Comparison of ENCODE assay signal across 8 cellular contexts in genomic region chr12:54214553-54215374, GRCh38. TPM values are rescaled to one million over a fixed set of nuclear protein-coding genes. Genes with fewer than 3 reads are reported as not detected.
DNase-seq lines count a peak whose midpoint lies in the region; ATAC-seq, FAIRE-seq and TF ChIP-seq lines count a peak whose summit lies in the region.

No MANE protein-coding gene starts in this region.

- H2AFZ ChIP-seq in HepG2 (ENCODE audit: low read length): no peak overlapping the region

- no peak overlapping the region for H3K27ac ChIP-seq in CD8-positive, alpha-beta T cell (ENCODE audit: low read depth, low read length)
- H3K27ac ChIP-seq in HepG2 (ENCODE audit: extremely low read length, insufficient read depth, low read length): no peak overlapping the region

- no peak for TF ChIP-seq POLR2A in HepG2 (IDR thresholded peaks at IDR 0.05; ENCODE audit: insufficient read depth in 1 of 2, low read depth in 2 of 2, low read length in 2 of 2)

- peak; percentile 85 for TF ChIP-seq RAD21 in HepG2 (CRISPR knock-in tag; IDR thresholded peaks at IDR 0.05)

- ATAC-seq in CD8-positive, alpha-beta T cell: peak; percentile 86
- ATAC-seq in GM19455 (IDR thresholded peaks at IDR 0.05; ENCODE audit: unreplicated experiment) (peak; percentile 74), HG03558 (IDR thresholded peaks at IDR 0.05; ENCODE audit: extremely low read depth, unreplicated experiment) (peak; percentile 60), HepG2 (peak; percentile 92)

- H3K4me3 ChIP-seq in CD8-positive, alpha-beta T cell (ENCODE audit: low read depth, low read length): peak overlapping the region; percentile 47
- H3K4me3 ChIP-seq in choroid plexus epithelial cell (ENCODE audit: low read depth, low read length) (peak overlapping the region; percentile 37), HepG2 (replicated peaks in 1 of 3; ENCODE audit: insufficient read depth in 1 of 3, low read depth in 2 of 3, low read length in 3 of 3) (peak overlapping the region in 2 of 3 experiments; percentile 30 to 61; a peak in 1 of 6 replicates)

- TF ChIP-seq CTCF in CD8-positive, alpha-beta T cell (IDR thresholded peaks at IDR 0.05): peak; percentile 99
- TF ChIP-seq CTCF in choroid plexus epithelial cell (conservative IDR thresholded peaks at IDR 0.05; ENCODE audit: low read depth, low read length) (peak; percentile 88), HepG2 (CRISPR knock-in tag; IDR thresholded peaks at IDR 0.05) (peak; percentile 95)

- H4K20me1 ChIP-seq in HepG2 (ENCODE audit: insufficient read depth, low read length): no peaks in the 10 kb centered on the region

- no peaks in the 10 kb centered on the region for H3K36me3 ChIP-seq in CD8-positive, alpha-beta T cell (ENCODE audit: insufficient read depth, low read length)
- no peaks in the 10 kb centered on the region for H3K36me3 ChIP-seq in HepG2 (replicated peaks in 1 of 2; ENCODE audit: control insufficient read depth in 1 of 2, insufficient read depth in 2 of 2, low read length in 2 of 2)

- no peaks in the 10 kb centered on the region for H3K27me3 ChIP-seq in CD8-positive, alpha-beta T cell (ENCODE audit: insufficient read depth, low read length)
- H3K27me3 ChIP-seq in HepG2 (ENCODE audit: control insufficient read depth in 1 of 2, insufficient read depth in 2 of 2, low read length in 2 of 2): peaks cover 0 to 28% of the 10 kb centered on the region in 2 experiments; a peak in 4 of 5 replicates

- CTCF ChIA-PET in CD8-positive, alpha-beta T cell (lab: Charles Lee): interaction anchor here (0.5 to 4.8 kb wide), 34 partner anchors 7 to 334 kb away, joined by 3 to 59 read pairs (median 4); partner anchors contain the start of genes HOXC10, HOXC6, HOXC8 and HOXC9
- CTCF ChIA-PET in HepG2 (lab: Yijun Ruan, JAX; ENCODE audit: low intra/inter-chr PET ratio, low total read pairs): interaction anchor here (0.8 to 2.4 kb wide), 9 partner anchors 14 to 230 kb away, joined by 3 to 18 read pairs (median 6); partner anchors contain the start of genes HOXC10 and HOXC5

- H3K4me3 Mint-ChIP-seq in CD8-positive, alpha-beta T cell: peak overlapping the region; percentile 72

- H3K9me3 Mint-ChIP-seq in CD8-positive, alpha-beta T cell: no peaks in the 10 kb centered on the region

- peaks cover 22% of the 10 kb centered on the region for H3K27me3 Mint-ChIP-seq in CD8-positive, alpha-beta T cell (ENCODE audit: low read depth)

- peak overlapping the region; percentile 70 for H3K4me2 ChIP-seq in HepG2 (ENCODE audit: low read depth, low read length)

- peaks cover 30% of the 10 kb centered on the region for H3K4me1 ChIP-seq in CD8-positive, alpha-beta T cell (ENCODE audit: insufficient read depth, low read length)
- peaks cover 28% of the 10 kb centered on the region for H3K4me1 ChIP-seq in HepG2 (ENCODE audit: insufficient read depth, low read length)

- H3K79me2 ChIP-seq in HepG2 (ENCODE audit: insufficient read depth, low read length): no peaks in the 10 kb centered on the region

- WGBS in HepG2 (ENCODE audit: low lambda C conversion rate): 41% methylated on average over 10 of the region's 31 CpGs

- 0 out of 2 replicates have a peak overlapping the region, but pooled peaks have one; percentile 28 for H3K9ac ChIP-seq in HepG2 (ENCODE audit: insufficient read depth, low read depth, low read length)

- no peaks in the 10 kb centered on the region for H3K9me3 ChIP-seq in CD8-positive, alpha-beta T cell (ENCODE audit: low read length)
- no peaks in the 10 kb centered on the region for H3K9me3 ChIP-seq in HepG2 (ENCODE audit: low read length)

- no TSS peak for BruUV-seq in HepG2 (replicated peaks; lab: Mats Ljungman, UMichigan)

- intact Hi-C loops in CD8-positive, alpha-beta T cell (cut with DNase I, micrococcal nuclease): loop anchor here in 1 of 2 experiments (1.0 to 5.0 kb wide), 2 partner anchors 66 to 422 kb away; partner anchors contain the start of genes CBX5 and HNRNPA1
- intact Hi-C loops in HepG2 (cut with micrococcal nuclease; ENCODE audit: unreplicated experiment): no loop called here

- in situ Hi-C loops in HepG2 (cut with HindIII; ENCODE audit: extremely low pct_ligation_motif_present, low pct_unique_long_range_greater_than_20kb): loop anchor here (5.0 to 10.0 kb wide), 2 partner anchors 148 to 460 kb away; partner anchors contain the start of genes CISTR and GPR84

- no peak for TF ChIP-seq EP300 in HepG2 (IDR thresholded peaks at IDR 0.05; ENCODE audit: low read depth in 2 of 2, low read length in 2 of 2)
- TF ChIP-seq EP300 in HepG2 (CRISPR knock-in tag; IDR thresholded peaks at IDR 0.05; ENCODE audit: borderline replicate concordance): no peak

- no peak overlapping the region for H3K27ac Mint-ChIP-seq in CD8-positive, alpha-beta T cell

- H3K4me1 Mint-ChIP-seq in CD8-positive, alpha-beta T cell (ENCODE audit: low read depth): peaks cover 35% of the 10 kb centered on the region

- peak; percentile 73 for FAIRE-seq in HepG2 (lab: Jason Lieb, UNC)

- DNase-seq in CD8-positive, alpha-beta T cell: peak; percentile 78 to 92 (median 89)
- DNase-seq in NCI-H526 treated with DMSO at 0.1 percent for 48 hours (lab: John Stamatoyannopoulos, UW) (peak; percentile 94), choroid plexus epithelial cell (ENCODE audit: low read depth) (peak; percentile 93), HepG2 (ENCODE audit: low spot score) (peak; percentile 85)
- DNase-seq in activated CD4-positive, alpha-beta T cell treated with anti-CD3 and anti-CD28 coated beads for 48 hours: peak; percentile 93
- DNase-seq in stimulated activated CD4-positive, alpha-beta T cell treated with anti-CD3 and anti-CD28 coated beads, Interleukin-4, amount 100 ng/mL, for 48 hours (ENCODE audit: low read depth in 2 of 2): peak; percentile 88 to 89

- H3K36me3 Mint-ChIP-seq in CD8-positive, alpha-beta T cell: no peaks in the 10 kb centered on the region

- POLR2A ChIA-PET in CD8-positive, alpha-beta T cell (lab: Charles Lee): interaction anchor here (1.0 to 1.8 kb wide), 3 partner anchors 14 to 66 kb away, joined by 3 to 4 read pairs (median 3); partner anchors contain the start of genes CBX5 and HNRNPA1
- POLR2A ChIA-PET in HepG2 (lab: Yijun Ruan, JAX): no interaction called here

TF ChIP-seq in HepG2, 621 proteins besides CTCF, POLR2A, EP300 and RAD21 (continues in another document):
- TF ChIP-seq DMAP1 (CRISPR knock-in tag; IDR thresholded peaks at IDR 0.05) (no peak), KDM2A (CRISPR knock-in tag; IDR thresholded peaks at IDR 0.05; ENCODE audit: borderline replicate concordance, low read depth) (peak; percentile 93), TEAD3 (CRISPR knock-in tag; optimal IDR thresholded peaks at IDR 0.05; ENCODE audit: borderline replicate concordance) (peak; percentile 37), SKI (IDR thresholded peaks at IDR 0.05; ENCODE audit: partially characterized antibody) (peak; percentile 60), ZSCAN5A (CRISPR knock-in tag; IDR thresholded peaks at IDR 0.05; ENCODE audit: borderline replicate concordance) (peak; percentile 35; the same call in 1 of the 2 replicates)

RNA-seq across cellular contexts. Expression of gene SMUG1, which starts 26.0 kb away (rescaled TPM):
- total RNA-seq in CD8-positive, alpha-beta T cell: 1 to 10 TPM; 2.5 to 2.9 TPM
- total RNA-seq in HepG2 (2016; rRNA removed; fragmentation: Illumina TruSeq; extraction: Trizol): 35.6 and 36.9 TPM in 2 replicates
- 47.1 and 69.5 TPM in 2 replicates for total RNA-seq in HepG2 (2016; cell fraction: cytosol; rRNA removed; fragmentation: Illumina TruSeq; extraction: Trizol; ENCODE audit: low read depth)
- 33.2 and 38.5 TPM in 2 replicates for total RNA-seq in HepG2 (2016; cell fraction: insoluble cytoplasmic fraction; rRNA removed; fragmentation: Illumina TruSeq; extraction: Trizol)
- 50.2 and 62.2 TPM in 2 replicates for total RNA-seq in HepG2 (2016; cell fraction: membrane; rRNA removed; fragmentation: Illumina TruSeq; extraction: Trizol)
- 19.8 and 23.2 TPM in 2 replicates for total RNA-seq in HepG2 (2016; cell fraction: nucleus; rRNA removed; fragmentation: Illumina TruSeq; extraction: Trizol)
- polyA plus RNA-seq in HepG2 (2011; rRNA removed): 31.9 and 36.1 TPM in 2 replicates
- polyA plus RNA-seq in HepG2 (2011; cell fraction: cytosol; rRNA removed): 28.5 and 39.2 TPM in 2 replicates
- 27.2 and 35.2 TPM in 2 replicates for polyA plus RNA-seq in HepG2 (2011; cell fraction: nucleus; rRNA removed)
- polyA plus RNA-seq in HepG2 (2012): 19.2 and 20.4 TPM in 2 replicates
- polyA plus RNA-seq in HepG2 (2016; cell fraction: cytosol; fragmentation: Illumina TruSeq; extraction: Trizol; ENCODE audit: low read depth): 48.5 and 64.8 TPM in 2 replicates
- 32.5 and 38.2 TPM in 2 replicates for polyA plus RNA-seq in HepG2 (2016; cell fraction: insoluble cytoplasmic fraction; fragmentation: Illumina TruSeq; extraction: Trizol; ENCODE audit: low read depth)
- polyA plus RNA-seq in HepG2 (2016; cell fraction: membrane; fragmentation: Illumina TruSeq; extraction: Trizol; ENCODE audit: low read depth): 43.2 and 48.1 TPM in 2 replicates
- 35.0 and 38.8 TPM in 2 replicates for polyA plus RNA-seq in HepG2 (2016; cell fraction: nucleus; fragmentation: Illumina TruSeq; extraction: Trizol; ENCODE audit: insufficient read depth, low read depth)
- 30.8 and 73.6 TPM in 2 replicates for polyA minus RNA-seq in HepG2 (2011; rRNA and poly(A)+ RNA removed; ENCODE audit: low replicate concordance)
- polyA minus RNA-seq in HepG2 (2011; cell fraction: cytosol; rRNA and poly(A)+ RNA removed): 7.7 TPM in 2 replicates
- 22.7 and 32.0 TPM in 2 replicates for polyA minus RNA-seq in HepG2 (2011; cell fraction: nucleus; rRNA and poly(A)+ RNA removed)

Comparison
In these comparisons a context has a peak if more than half of its experiments do, and no peak if none do; other contexts are left out.
1. RNA of gene SMUG1, which starts 26.0 kb away (total RNA-seq): 19.8 to 69.5 TPM in HepG2; 2.5 to 2.9 TPM in CD8-positive, alpha-beta T cell; every median in the first group is over 4 times any median in the second.
2. Peak in every context shown above with its lines, with median percentiles within 50 percentile points of each other: ATAC-seq, DNase-seq, H3K4me3 ChIP-seq and CTCF ChIP-seq.